In genomic region chr2:71226965-71227560, GRCh38 we compare ENCODE assay signal across 8 cellular contexts. TPM values are rescaled to one million over a fixed set of nuclear protein-coding genes. Genes with fewer than 3 reads are reported as not detected.
DNase-seq lines count a peak whose midpoint lies in the region; ATAC-seq, FAIRE-seq and TF ChIP-seq lines count a peak whose summit lies in the region.

TSS of gene PAIP2B (minus strand) at chr2:71227103. CDS start at chr2:71202589, 24,514 bp downstream.

- CTCF ChIA-PET in endothelial cell of umbilical vein (lab: Charles Lee), result interaction anchor here (0.7 to 1.7 kb wide), 7 partner anchors 9 to 126 kb away, joined by 3 to 11 read pairs (median 4); partner anchors contain the start of gene ZNF638

- ATAC-seq in GM21381 (IDR thresholded peaks at IDR 0.05; ENCODE audit: unreplicated experiment), result peak; percentile 97

- H3K9ac ChIP-seq in NT2/D1 (ENCODE audit: insufficient read length, low read depth), result peak within 1 kb of the TSS; percentile 38
- H3K9ac ChIP-seq in endothelial cell of umbilical vein (replicated peaks; ENCODE audit: extremely low read depth, insufficient read depth, low read length), result no peak within 1 kb of the TSS

- no peaks in the 10 kb centered on the region for H3K4me1 ChIP-seq in NT2/D1 (ENCODE audit: insufficient read depth, insufficient read length)
- peaks cover 10% of the 10 kb centered on the region for H3K4me1 ChIP-seq in endothelial cell of umbilical vein (ENCODE audit: control insufficient read depth, extremely low read depth, insufficient read depth, low read length)

- POLR2A ChIA-PET in endothelial cell of umbilical vein (lab: Charles Lee), result no interaction called here

- peak within 1 kb of the TSS; percentile 98 for H3K27ac Mint-ChIP-seq in mesothelial cell of epicardium

- no peak for TF ChIP-seq POLR2A in endothelial cell of umbilical vein (IDR thresholded peaks at IDR 0.05; ENCODE audit: low read depth, low read length)

- H3K9me3 ChIP-seq in NT2/D1 (ENCODE audit: insufficient read depth, low read length) (peaks cover 2% of the 10 kb centered on the region; the same call in 1 of the 2 replicates), endothelial cell of umbilical vein (replicated peaks; ENCODE audit: control insufficient read depth, insufficient read depth, low read length) (no peaks in the 10 kb centered on the region)

- H3K4me2 ChIP-seq in endothelial cell of umbilical vein (ENCODE audit: insufficient read depth, low read length), result peak within 1 kb of the TSS; percentile 77

- dilution Hi-C loops in endothelial cell of umbilical vein (cut with MboI; ENCODE audit: extremely low pct_ligation_motif_present, low sequenced_read_pairs), result no loop called here

- peak within 1 kb of the TSS; percentile 94 for H2AFZ ChIP-seq in endothelial cell of umbilical vein (ENCODE audit: low read depth, low read length)

- peak within 1 kb of the TSS; percentile 99 for H3K4me3 Mint-ChIP-seq in mesothelial cell of epicardium

- H3K27me3 Mint-ChIP-seq in mesothelial cell of epicardium (ENCODE audit: low read depth), result peaks cover 13% of the 10 kb centered on the region

- no TSS peak for BruUV-seq in endothelial cell of umbilical vein (replicated peaks; lab: Mats Ljungman, UMichigan)

- H3K9me1 ChIP-seq in endothelial cell of umbilical vein (replicated peaks; ENCODE audit: control insufficient read depth, extremely low read depth, insufficient read depth, low read length), result no peaks in the 10 kb centered on the region

- no peaks in the 10 kb centered on the region for H3K36me3 Mint-ChIP-seq in mesothelial cell of epicardium

- no peak within 1 kb of the TSS for H3K27ac ChIP-seq in endothelial cell of umbilical vein (ENCODE audit: insufficient read depth, low read depth, low read length)

- H3K9me3 Mint-ChIP-seq in mesothelial cell of epicardium, result peaks cover 10% of the 10 kb centered on the region

- peak; percentile 99 for DNase-seq in COR-L47 (lab: John Stamatoyannopoulos, UW)
- peak; percentile 98 for DNase-seq in HTR-8/SVneo (ENCODE audit: insufficient read length, low spot score)
- DNase-seq in NT2/D1 (ENCODE audit: low read depth, low spot score), result peak; percentile 99
- DNase-seq in activated T-cell treated with anti-CD3 and anti-CD28 coated beads for 1 hour (ENCODE audit: low read depth), result peak; percentile 96
- DNase-seq in endothelial cell of umbilical vein (ENCODE audit: low read depth, low spot score), result peak; percentile 100
- DNase-seq in mesothelial cell of epicardium (ENCODE audit: low spot score in 2 of 2, unreplicated experiment in 2 of 2), result peak; percentile 96 to 97
- peak; percentile 89 to 97 for DNase-seq in stimulated activated CD8-positive, alpha-beta memory T cell treated with anti-CD3 and anti-CD28 coated beads, Interleukin-15, amount 100 ng/mL, for 4 hours (ENCODE audit: low read depth in 2 of 2)

- H3K36me3 ChIP-seq in NT2/D1 (ENCODE audit: insufficient read depth, insufficient read length, low read length), result no peaks in the 10 kb centered on the region
- no peaks in the 10 kb centered on the region for H3K36me3 ChIP-seq in endothelial cell of umbilical vein (ENCODE audit: control insufficient read depth in 2 of 2, extremely low read depth in 1 of 2, insufficient read depth in 2 of 2, low read length in 2 of 2)

- H3K4me1 Mint-ChIP-seq in mesothelial cell of epicardium, result peaks cover 11% of the 10 kb centered on the region

- H4K20me1 ChIP-seq in endothelial cell of umbilical vein (replicated peaks; ENCODE audit: control insufficient read depth, extremely low read depth, insufficient read depth, low read length), result no peaks in the 10 kb centered on the region

- intact Hi-C loops in endothelial cell of umbilical vein (cut with micrococcal nuclease), result loop anchor here (1.0 to 10.0 kb wide), 4 partner anchors 49 to 160 kb away; partner anchors contain the start of genes MCEE, MPHOSPH10, NAGK and ZNF638

- H3K27me3 ChIP-seq in NT2/D1 (ENCODE audit: insufficient read depth, insufficient read length) (peaks cover 8% of the 10 kb centered on the region), endothelial cell of umbilical vein (ENCODE audit: control insufficient read depth in 2 of 2, insufficient read depth in 2 of 2, low read length in 2 of 2) (peaks cover 13 to 26% of the 10 kb centered on the region in 2 experiments)

- FAIRE-seq in HTR-8/SVneo (lab: Jason Lieb, UNC), result peak; percentile 98
- FAIRE-seq in endothelial cell of umbilical vein (lab: Jason Lieb, UNC), result peak; percentile 99

- no peaks in the 10 kb centered on the region for H3K79me2 ChIP-seq in endothelial cell of umbilical vein (ENCODE audit: control insufficient read depth, insufficient read depth, low read length)

- no peak for TF ChIP-seq CTCF in endothelial cell of umbilical vein (IDR thresholded peaks at IDR 0.05; ENCODE audit: extremely low read depth in 1 of 2, insufficient read depth in 1 of 2, low read depth in 1 of 2, low read length in 2 of 2)
- TF ChIP-seq CTCF in mesothelial cell of epicardium (IDR thresholded peaks at IDR 0.05; ENCODE audit: unreplicated experiment), result no peak

- H3K4me3 ChIP-seq in NT2/D1 (ENCODE audit: insufficient read length, low read depth), result peak within 1 kb of the TSS; percentile 69
- H3K4me3 ChIP-seq in endothelial cell of umbilical vein (replicated peaks in 1 of 3; ENCODE audit: insufficient read depth in 1 of 3, low read depth in 1 of 3, low read length in 3 of 3), result peak within 1 kb of the TSS; percentile 46 to 59 (median 52)

TF ChIP-seq in endothelial cell of umbilical vein, 7 proteins besides CTCF, POLR2A, EP300 and RAD21:
- TF ChIP-seq GATA2 (IDR thresholded peaks at IDR 0.05; ENCODE audit: insufficient read depth, insufficient read length, low read depth, low read length) (no peak), POLR2AphosphoS5 (IDR thresholded peaks at IDR 0.05; ENCODE audit: insufficient read depth, low read depth, low read length) (no peak)
TF ChIP-seq in endothelial cell of umbilical vein: peak in this region for 0.

RNA-seq across cellular contexts. Expression of gene PAIP2B, which starts in this region (rescaled TPM):
- total RNA-seq in endothelial cell of umbilical vein (0.58 and 0.62 TPM in 2 replicates), mesothelial cell of epicardium (10.3 to 11.3 TPM (median 10.8 TPM) in 3 replicates)
- 0.13 and 0.21 TPM in 2 replicates for polyA plus RNA-seq in endothelial cell of umbilical vein
- polyA plus RNA-seq in endothelial cell of umbilical vein (2011; cell fraction: cytosol; rRNA removed), result 0.18 and 0.23 TPM in 2 replicates
- polyA plus RNA-seq in endothelial cell of umbilical vein (2011; cell fraction: nucleus; rRNA removed), result 0.24 and 0.30 TPM in 2 replicates
- polyA plus RNA-seq in endothelial cell of umbilical vein (2012), result 0.33 and 0.37 TPM in 2 replicates
- polyA minus RNA-seq in endothelial cell of umbilical vein, result 0.36 and 0.55 TPM in 2 replicates
- not detected for polyA minus RNA-seq in endothelial cell of umbilical vein (2011; cell fraction: cytosol; rRNA and poly(A)+ RNA removed)
- 0.19 TPM in 2 replicates for polyA minus RNA-seq in endothelial cell of umbilical vein (2011; cell fraction: nucleus; rRNA and poly(A)+ RNA removed)

Comparison
In these comparisons a context has a peak if more than half of its experiments do, and no peak if none do; other contexts are left out.
1. Peak in DNase-seq, H3K4me3 ChIP-seq and H3K4me2 ChIP-seq in endothelial cell of umbilical vein; RNA of the gene not detected or under 1 TPM.